1 cellular context compared by ENCODE assay signal in genomic region chr19:34229721-34230120, GRCh38.
A peak's percentile ranks its signal among the peaks of the same experiment; 100 is the strongest.
TF ChIP-seq lines count a peak whose summit lies in the region.

No MANE protein-coding gene starts in this region.

TF ChIP-seq in HepG2, 621 proteins besides CTCF, POLR2A, EP300 and RAD21:
- TF ChIP-seq ZNF619 (CRISPR knock-in tag; IDR thresholded peaks at IDR 0.05) (no peak), RBM22 (optimal IDR thresholded peaks at IDR 0.05; ENCODE audit: low read length) (peak; percentile 80)
